In the genomic region with DNA sequence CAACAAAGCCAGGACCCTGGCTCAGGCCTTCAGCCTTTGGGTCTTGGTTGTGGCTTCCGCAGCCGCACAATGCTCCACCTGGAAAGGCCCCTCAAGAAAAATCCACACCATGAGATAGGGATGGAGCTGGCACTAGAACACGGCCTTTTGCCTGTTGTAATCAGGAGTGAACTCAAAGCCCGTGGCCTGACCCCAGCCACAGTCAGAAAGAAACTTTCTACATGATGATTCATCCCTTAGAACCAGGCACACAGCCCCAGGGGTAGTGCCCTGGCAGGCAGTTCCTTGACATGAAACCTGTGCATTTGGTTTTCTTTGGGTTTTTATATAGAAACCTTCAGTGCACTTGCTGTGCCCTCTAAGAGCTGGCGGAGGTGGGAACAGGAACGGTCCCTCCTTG, we compare ENCODE assay signal across 8 cellular contexts. TPM values are rescaled to one million over a fixed set of nuclear protein-coding genes. Genes with fewer than 3 reads are reported as not detected.
DNase-seq lines count a peak whose midpoint lies in the region; ATAC-seq and TF ChIP-seq lines count a peak whose summit lies in the region.

No MANE protein-coding gene starts in this region.

- H3K4me1 Mint-ChIP-seq in activated B cell treated with CpG ODN at 0.5 μM for 24 hours: peaks cover 52% of the 10 kb centered on the region
- H3K4me1 Mint-ChIP-seq in progenitor cell of endocrine pancreas (ENCODE audit: low read depth): peaks cover 15% of the 10 kb centered on the region

- CTCF ChIA-PET in activated B cell treated with CpG ODN at 0.5 μM for 24 hours (lab: Charles Lee): interaction anchor here (2.0 kb wide), 1 partner anchor 47 kb away, joined by 4 read pairs; no protein-coding TSS in a partner anchor

- H3K4me1 ChIP-seq in right atrium auricular region: peaks cover 0 to 39% of the 10 kb centered on the region in 2 donors

- POLR2A ChIA-PET in activated B cell treated with CpG ODN at 0.5 μM for 24 hours (lab: Charles Lee): interaction anchor here (1.2 to 1.9 kb wide), 2 partner anchors 13 to 49 kb away, joined by 4 to 7 read pairs; no protein-coding TSS in a partner anchor

- H3K27me3 Mint-ChIP-seq in activated B cell treated with CpG ODN at 0.5 μM for 24 hours (no peaks in the 10 kb centered on the region), progenitor cell of endocrine pancreas (peaks cover 31% of the 10 kb centered on the region)

- no peak overlapping the region for H3K4me3 ChIP-seq in right atrium auricular region

- intact Hi-C loops in activated B cell treated with CpG ODN at 0.5 μM for 24 hours (cut with micrococcal nuclease): loop anchor here (1.0 to 10.0 kb wide), 3 partner anchors 12 to 110 kb away; no protein-coding TSS in a partner anchor

- peak overlapping the region; percentile 57 for H3K4me3 Mint-ChIP-seq in activated B cell treated with CpG ODN at 0.5 μM for 24 hours
- H3K4me3 Mint-ChIP-seq in progenitor cell of endocrine pancreas (ENCODE audit: low read depth): no peak overlapping the region

- peak; percentile 68 for ATAC-seq in GM18873 (IDR thresholded peaks at IDR 0.05; ENCODE audit: low FRiP score, unreplicated experiment)
- ATAC-seq in HG02870 (IDR thresholded peaks at IDR 0.05; ENCODE audit: unreplicated experiment): peak; percentile 77
- peak; percentile 72 for ATAC-seq in activated B cell treated with CpG ODN at 0.5 μM for 24 hours (ENCODE audit: low read depth)

- H3K27ac ChIP-seq in right atrium auricular region: peak overlapping the region; percentile 50 to 55

- no peaks in the 10 kb centered on the region for H3K9me3 ChIP-seq in right atrium auricular region

- TF ChIP-seq CTCF in activated B cell treated with CpG ODN at 0.5 μM for 24 hours (IDR thresholded peaks at IDR 0.05): no peak
- no peak for TF ChIP-seq CTCF in right atrium auricular region (IDR thresholded peaks at IDR 0.05)
- TF ChIP-seq CTCF in progenitor cell of endocrine pancreas (IDR thresholded peaks at IDR 0.05; ENCODE audit: unreplicated experiment): no peak

- H3K36me3 Mint-ChIP-seq in activated B cell treated with CpG ODN at 0.5 μM for 24 hours (ENCODE audit: low read depth) (no peaks in the 10 kb centered on the region), progenitor cell of endocrine pancreas (ENCODE audit: insufficient read depth) (peaks cover 2% of the 10 kb centered on the region)

- no peaks in the 10 kb centered on the region for H3K9me3 Mint-ChIP-seq in activated B cell treated with CpG ODN at 0.5 μM for 24 hours
- no peaks in the 10 kb centered on the region for H3K9me3 Mint-ChIP-seq in progenitor cell of endocrine pancreas (ENCODE audit: low read depth)

- DNase-seq in activated B cell treated with CpG ODN at 0.5 μM for 24 hours (no peak), right atrium auricular region (ENCODE audit: low spot score) (no peak), ureter (ENCODE audit: low spot score) (peak; percentile 63), retina (no peak), progenitor cell of endocrine pancreas (ENCODE audit: low spot score, unreplicated experiment) (no peak)
- DNase-seq in NK-92 treated with Interleukin-12 subunit alpha and Interleukin-12 subunit beta, amount 100 ng/mL, for 24 hours (lab: John Stamatoyannopoulos, UW): no peak

- no peaks in the 10 kb centered on the region for H3K27me3 ChIP-seq in right atrium auricular region

- peak overlapping the region; percentile 75 for H3K27ac Mint-ChIP-seq in activated B cell treated with CpG ODN at 0.5 μM for 24 hours
- H3K27ac Mint-ChIP-seq in progenitor cell of endocrine pancreas: no peak overlapping the region

- H3K36me3 ChIP-seq in right atrium auricular region: no peaks in the 10 kb centered on the region

RNA-seq across cellular contexts. Expression of a gene that starts 5.1 kb away (rescaled TPM):
- total RNA-seq in activated B cell treated with CpG ODN at 0.5 μM for 24 hours (23.4 and 23.9 TPM in 2 replicates), right atrium auricular region (1 to 10 TPM; 3.4 to 4.0 TPM), ureter (91.9 TPM), progenitor cell of endocrine pancreas (25.3 and 31.5 TPM in 2 replicates)
